12 cellular contexts compared by ENCODE assay signal in genomic region chr12:10409387-10409786, GRCh38. TPM values are rescaled to one million over a fixed set of nuclear protein-coding genes. Genes with fewer than 3 reads are reported as not detected.
DNase-seq lines count a peak whose midpoint lies in the region; ATAC-seq, FAIRE-seq and TF ChIP-seq lines count a peak whose summit lies in the region.
"Had no signal": no experiment of that assay in that cellular context is flagged by ENCODE, and none has a peak within 500 bp of the region (broad histone marks: within the 10 kb centered on the region; RNA-seq: fewer than 3 reads in every experiment).

KLRC4 (minus strand) TSS chr12:10409757; CDS start chr12:10409575, 182 bp downstream.

- H3K79me1 ChIP-seq in neuronal stem cell (ENCODE audit: low read depth, low read length), result no peaks in the 10 kb centered on the region

- no peaks in the 10 kb centered on the region for H3K9me3 ChIP-seq in neuronal stem cell (replicated peaks in 1 of 2; ENCODE audit: control insufficient read depth in 2 of 2, insufficient read depth in 1 of 2, low read depth in 1 of 2, low read length in 2 of 2)
- H3K9me3 ChIP-seq: pancreas had no signal

- no peak within 1 kb of the TSS for H3K18ac ChIP-seq in neuronal stem cell (ENCODE audit: low read length)

- H3K23ac ChIP-seq in neuronal stem cell (ENCODE audit: low read depth, low read length, poor library complexity), result no peak within 1 kb of the TSS

- no peaks in the 10 kb centered on the region for H3K36me3 ChIP-seq in neuronal stem cell (replicated peaks in 1 of 2; ENCODE audit: control insufficient read depth in 2 of 2, insufficient read depth in 2 of 2, low read length in 2 of 2)
- H3K36me3 ChIP-seq: pancreas had no signal

- no peak within 1 kb of the TSS for H3K27ac ChIP-seq in neuronal stem cell (replicated peaks; ENCODE audit: low read length)
- H3K27ac ChIP-seq: C4-2B, pancreas had no signal

- in situ Hi-C loops in SK-MEL-5 (cut with HindIII; ENCODE audit: low pct_unique_long_range_greater_than_20kb, low sequenced_read_pairs), result no loop called here

- H2BK120ac ChIP-seq in neuronal stem cell (ENCODE audit: low read depth, low read length), result no peak within 1 kb of the TSS

- no CpG with 5 or more reads among the region's 1 CpG for WGBS in neuronal stem cell (ENCODE audit: extremely low coverage in 2 of 2, insufficient read length in 2 of 2, insufficient replicate concordance in 1 of 2), 2 donors

- DNase-seq in AML-193 (lab: John Stamatoyannopoulos, UW) (peak; percentile 35 to 44), LNCaP clone FGC (ENCODE audit: low read depth) (peak; percentile 93), SK-MEL-5 (ENCODE audit: low read depth, low spot score) (peak; percentile 75), foreskin fibroblast (peak; percentile 25 to 57), A172 (ENCODE audit: low spot score) (no peak), neuronal stem cell (ENCODE audit: low spot score) (no peak), frontal cortex (ENCODE audit: low spot score in 2 of 2) (no peak)
- DNase-seq: activated CD8-positive, alpha-beta memory T cell treated with anti-CD3 and anti-CD28 coated beads for 24 hours; pancreas had no signal

- no peaks in the 10 kb centered on the region for H3K4me1 ChIP-seq in neuronal stem cell (ENCODE audit: control insufficient read depth in 2 of 2, insufficient read depth in 1 of 2, low read depth in 1 of 2, low read length in 2 of 2)
- H3K4me1 ChIP-seq: pancreas had no signal

- no peak within 1 kb of the TSS for H4K8ac ChIP-seq in neuronal stem cell (ENCODE audit: low read depth, low read length)

- no peak within 1 kb of the TSS for H2BK15ac ChIP-seq in neuronal stem cell (ENCODE audit: low read length)

- H3K4ac ChIP-seq in neuronal stem cell (ENCODE audit: low read length), result no peak within 1 kb of the TSS

- no peak within 1 kb of the TSS for H2BK12ac ChIP-seq in neuronal stem cell (ENCODE audit: low read length)

- H3K9ac ChIP-seq in neuronal stem cell (ENCODE audit: low read depth, low read length, poor library complexity), result no peak within 1 kb of the TSS

- no peak within 1 kb of the TSS for H3K4me3 ChIP-seq in LNCaP clone FGC (ENCODE audit: low read depth, low read length)
- no peak within 1 kb of the TSS for H3K4me3 ChIP-seq in foreskin fibroblast (ENCODE audit: low read depth in 1 of 2, low read length in 2 of 2)
- H3K4me3 ChIP-seq in neuronal stem cell (ENCODE audit: low read length in 2 of 2), result no peak within 1 kb of the TSS
- H3K4me3 ChIP-seq: pancreas had no signal

- TF ChIP-seq CTCF in LNCaP clone FGC (IDR thresholded peaks at IDR 0.05; ENCODE audit: control insufficient read depth, extremely low read depth, insufficient read depth), result no peak
- TF ChIP-seq CTCF in foreskin fibroblast (IDR thresholded peaks at IDR 0.05; ENCODE audit: low read depth, low read length), result no peak

- no peak for ATAC-seq in HG03442 (IDR thresholded peaks at IDR 0.05; ENCODE audit: unreplicated experiment)
- ATAC-seq: pancreas had no signal

- no peak within 1 kb of the TSS for H3K4me2 ChIP-seq in neuronal stem cell (ENCODE audit: insufficient read depth, low read length, poor library complexity, severe bottlenecking)

- no peak within 1 kb of the TSS for H4K91ac ChIP-seq in neuronal stem cell (ENCODE audit: low read depth, low read length, poor library complexity)

- no peak for FAIRE-seq in frontal cortex (lab: Jason Lieb, UNC)
- FAIRE-seq: GM18507 had no signal

- no peaks in the 10 kb centered on the region for H3K27me3 ChIP-seq in neuronal stem cell (ENCODE audit: control insufficient read depth in 3 of 3, insufficient read depth in 3 of 3, low read depth in 1 of 3, low read length in 3 of 3)
- H3K27me3 ChIP-seq: pancreas had no signal

- H2BK5ac ChIP-seq in neuronal stem cell (ENCODE audit: low read length), result no peak within 1 kb of the TSS

- no peak within 1 kb of the TSS for H2AK5ac ChIP-seq in neuronal stem cell (ENCODE audit: low read depth, low read length)

- no peak within 1 kb of the TSS for H3K14ac ChIP-seq in neuronal stem cell (ENCODE audit: low read length)

- no peak within 1 kb of the TSS for H2AFZ ChIP-seq in neuronal stem cell (ENCODE audit: low read length)

RNA-seq across cellular contexts. Expression of gene KLRC4, which starts in this region (rescaled TPM):
- 0.16 TPM in 1 of 2 replicates, not detected in the other for total RNA-seq in SK-MEL-5 (2014; rRNA removed; shearing (Covaris generic))
- polyA plus RNA-seq in SK-MEL-5 (2015; cell fraction: cytosol; rRNA removed), result not detected in 2 replicates
- 1.2 and 2.2 TPM in 2 replicates for polyA plus RNA-seq in SK-MEL-5 (2015; cell fraction: nucleus; rRNA removed)
- total RNA-seq in A172 (2014; rRNA removed; shearing (Covaris generic)), result not detected in 2 replicates
- not detected for polyA plus RNA-seq in neuronal stem cell (2013, experiment 1 of 2)
- polyA plus RNA-seq in neuronal stem cell (2013, experiment 2 of 2), result not detected
- total RNA-seq in frontal cortex, result not detected
- polyA plus RNA-seq: pancreas had no signal

Comparison
In these comparisons a context has a peak if more than half of its experiments do, and no peak if none do; other contexts are left out.
1. DNase-seq: peak in AML-193 (2 of 2), LNCaP clone FGC (single experiment), SK-MEL-5 (single experiment) and foreskin fibroblast (2 of 2); none in A172 (single experiment), neuronal stem cell (single experiment) and frontal cortex (0 of 2).